16 cellular contexts compared by ENCODE assay signal in the genomic region with DNA sequence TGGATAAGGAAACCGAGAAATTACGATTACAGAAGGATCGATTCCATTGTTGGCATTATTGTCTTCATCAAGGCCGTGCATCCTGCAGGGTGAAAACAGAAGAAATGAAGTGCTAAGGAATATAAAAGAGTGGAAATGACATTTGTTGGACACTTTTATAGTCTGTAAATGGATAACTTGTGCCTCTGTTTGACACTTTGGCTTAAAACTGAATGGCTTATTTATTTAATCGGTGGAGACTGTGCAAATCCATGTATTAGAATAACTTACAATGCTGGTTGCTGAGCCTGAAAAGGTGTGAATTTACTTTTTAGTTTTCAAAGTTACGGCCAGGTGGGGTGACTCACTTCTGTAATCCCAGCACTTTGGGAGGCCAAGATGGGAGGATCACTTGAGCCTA. TPM values are rescaled to one million over a fixed set of nuclear protein-coding genes. Genes with fewer than 3 reads are reported as not detected.
DNase-seq lines count a peak whose midpoint lies in the region; ATAC-seq and TF ChIP-seq lines count a peak whose summit lies in the region.
"Had no signal": no experiment of that assay in that cellular context is flagged by ENCODE, and none has a peak within 500 bp of the region (broad histone marks: within the 10 kb centered on the region; RNA-seq: fewer than 3 reads in every experiment).

No MANE protein-coding gene starts in this region.

- no peak for DNase-seq in activated B cell treated with CpG ODN at 0.5 μM for 24 hours
- no peak for DNase-seq in naive B cell
- DNase-seq in thyroid gland = no peak
- no peak for DNase-seq in activated CD4-positive, alpha-beta T cell treated with anti-CD3 and anti-CD28 coated beads, Interleukin-2, amount 50 U/mL, for 4 hours
- DNase-seq in psoas muscle = no peak
- DNase-seq in activated CD4-positive, alpha-beta T cell treated with anti-CD3 and anti-CD28 coated beads, Interleukin-2, amount 50 U/mL, for 1 hour = no peak
- DNase-seq: BE2C; CD4-positive, alpha-beta memory T cell; DMS153; DMS79; GDM1; GM23248 had no signal

- H3K27me3 ChIP-seq in BLaER1 = no peaks in the 10 kb centered on the region
- H3K27me3 ChIP-seq in thyroid gland = no peaks in the 10 kb centered on the region
- no peaks in the 10 kb centered on the region for H3K27me3 ChIP-seq in psoas muscle (ENCODE audit: insufficient read depth in 3 of 3, low read length in 2 of 3)
- H3K27me3 ChIP-seq: BE2C had no signal

- no peaks in the 10 kb centered on the region for H3K9me3 Mint-ChIP-seq in activated B cell treated with CpG ODN at 0.5 μM for 24 hours
- peaks cover 0 to 2% (median 0%) of the 10 kb centered on the region in 7 donors for H3K9me3 Mint-ChIP-seq in naive B cell
- H3K9me3 Mint-ChIP-seq: CD4-positive, alpha-beta memory T cell had no signal

- H3K4me3 Mint-ChIP-seq in activated B cell treated with CpG ODN at 0.5 μM for 24 hours = no peak overlapping the region
- H3K4me3 Mint-ChIP-seq in naive B cell = peak overlapping the region in 1 of 8 donors; percentile 25
- H3K4me3 Mint-ChIP-seq: CD4-positive, alpha-beta memory T cell had no signal

- H3K36me3 ChIP-seq in BLaER1 (no peaks in the 10 kb centered on the region), thyroid gland (peaks cover 21 to 23% of the 10 kb centered on the region in 2 donors), psoas muscle (ENCODE audit: insufficient read depth in 1 of 2, low read depth in 1 of 2) (peaks cover 0 to 2% of the 10 kb centered on the region in 2 donors)
- H3K36me3 ChIP-seq: BE2C, HAP-1 had no signal

- POLR2A ChIA-PET in activated B cell treated with CpG ODN at 0.5 μM for 24 hours (lab: Charles Lee) = interaction anchor here (0.7 to 2.7 kb wide), 6 partner anchors 16 to 54 kb away, joined by 4 to 16 read pairs (median 8); a partner anchor contains a TSS

- ATAC-seq in activated B cell treated with CpG ODN at 0.5 μM for 24 hours (ENCODE audit: low read depth) = no peak
- no peak for ATAC-seq in naive B cell (ENCODE audit: low read depth in 2 of 2)
- no peak for ATAC-seq in psoas muscle

- H3K4me1 ChIP-seq in BLaER1 = peaks cover 97% of the 10 kb centered on the region
- H3K4me1 ChIP-seq in thyroid gland = peaks cover 43 to 63% of the 10 kb centered on the region in 2 donors
- H3K4me1 ChIP-seq in psoas muscle = no peaks in the 10 kb centered on the region
- H3K4me1 ChIP-seq: BE2C, HAP-1 had no signal

- CTCF ChIA-PET in activated B cell treated with CpG ODN at 0.5 μM for 24 hours (lab: Charles Lee) = interaction anchor here (6.4 kb wide), 1 partner anchor 30 kb away, joined by 47 read pairs; no protein-coding TSS in a partner anchor

- intact Hi-C loops in activated B cell treated with CpG ODN at 0.5 μM for 24 hours (cut with micrococcal nuclease) = no loop called here
- intact Hi-C loops in thyroid gland (cut with DNase I) = no loop called here
- intact Hi-C loops in psoas muscle (cut with DNase I) = no loop called here

- H3K4me3 ChIP-seq in BLaER1 = no peak overlapping the region
- no peak overlapping the region for H3K4me3 ChIP-seq in thyroid gland (replicated peaks in 1 of 3)
- H3K4me3 ChIP-seq in psoas muscle = no peak overlapping the region
- H3K4me3 ChIP-seq: GM23248, HAP-1 had no signal

- no peaks in the 10 kb centered on the region for H4K20me1 ChIP-seq in BLaER1

- H3K9me3 ChIP-seq in BLaER1 (no peaks in the 10 kb centered on the region), thyroid gland (no peaks in the 10 kb centered on the region), psoas muscle (no peaks in the 10 kb centered on the region)
- H3K9me3 ChIP-seq: BE2C, HAP-1 had no signal

- H3K27ac Mint-ChIP-seq in activated B cell treated with CpG ODN at 0.5 μM for 24 hours = peak overlapping the region; percentile 92
- H3K27ac Mint-ChIP-seq in naive B cell = peak overlapping the region; percentile 20 to 92 (median 76)
- H3K27ac Mint-ChIP-seq: CD4-positive, alpha-beta memory T cell had no signal

- H3K36me3 Mint-ChIP-seq in activated B cell treated with CpG ODN at 0.5 μM for 24 hours (ENCODE audit: low read depth) = no peaks in the 10 kb centered on the region
- H3K36me3 Mint-ChIP-seq in naive B cell = no peaks in the 10 kb centered on the region
- H3K36me3 Mint-ChIP-seq: CD4-positive, alpha-beta memory T cell had no signal

- H3K9ac ChIP-seq in BLaER1 = no peak overlapping the region
- H3K9ac ChIP-seq: GM23248 had no signal

- H3K27me3 Mint-ChIP-seq in activated B cell treated with CpG ODN at 0.5 μM for 24 hours (no peaks in the 10 kb centered on the region), naive B cell (no peaks in the 10 kb centered on the region)

- WGBS in thyroid gland, 2 donors = 96 to 97% methylated on average over 6 of the region's 6 CpGs
- 89 to 94% (median 92%) methylated on average over 6 of the region's 6 CpGs for WGBS in psoas muscle, 3 donors

- H3K4me1 Mint-ChIP-seq in activated B cell treated with CpG ODN at 0.5 μM for 24 hours (peaks cover 68% of the 10 kb centered on the region), naive B cell (peaks cover 45 to 73% (median 70%) of the 10 kb centered on the region in 3 donors)

- H3K27ac ChIP-seq in BLaER1 (no peak overlapping the region), thyroid gland (peak overlapping the region; percentile 90 to 99 (median 99)), psoas muscle (no peak overlapping the region)
- H3K27ac ChIP-seq: C4-2B, GM23248 had no signal

- TF ChIP-seq POLR2A in thyroid gland (IDR thresholded peaks at IDR 0.05) = no peak

- TF ChIP-seq CTCF in activated B cell treated with CpG ODN at 0.5 μM for 24 hours (IDR thresholded peaks at IDR 0.05) (no peak), thyroid gland (IDR thresholded peaks at IDR 0.05) (no peak), psoas muscle (IDR thresholded peaks at IDR 0.05) (no peak)

- H3K4me2 ChIP-seq in BLaER1 = peak overlapping the region; percentile 88

RNA-seq across cellular contexts. Expression of a gene that starts 31.4 kb away (rescaled TPM):
- total RNA-seq in activated B cell treated with CpG ODN at 0.5 μM for 24 hours = 4.1 and 4.7 TPM in 2 replicates
- polyA plus RNA-seq in naive B cell (ENCODE audit: low read depth in 6 of 6) = 1 to 10 TPM in 5 of 6 donors, not detected in 1; 2.1 to 9.2 (median 5.1) TPM
- total RNA-seq in thyroid gland = 100 to 1,000 TPM; 102 to 260 (median 149) TPM
- total RNA-seq in psoas muscle = 1 to 10 TPM; 1.1 to 3.9 (median 2.2) TPM
- polyA plus RNA-seq in psoas muscle = 1 to 10 TPM in 1 of 3 donors, under 1 TPM in 2; 0.32 to 5.4 (median 0.77) TPM
- total RNA-seq: A172; CD4-positive, alpha-beta memory T cell had no signal
- polyA plus RNA-seq: CD4-positive, alpha-beta memory T cell had no signal

RNA-seq across cellular contexts. Expression of a gene that starts 38.8 kb away (rescaled TPM):
- total RNA-seq in activated B cell treated with CpG ODN at 0.5 μM for 24 hours (23.6 and 25.4 TPM in 2 replicates), thyroid gland (10 to 100 TPM; 26.5 to 94.1 (median 48.1) TPM), psoas muscle (1 to 10 TPM in 1 of 4 donors, under 1 TPM in 3; 0.37 to 2.2 (median 0.83) TPM)
- polyA plus RNA-seq in naive B cell (ENCODE audit: low read depth in 6 of 6) (10 to 100 TPM; 27.5 to 43.7 (median 33.8) TPM), psoas muscle (under 1 TPM; 0.32 to 0.77 (median 0.55) TPM)
- total RNA-seq: A172 had no signal

Comparison
In these comparisons a context has a peak if more than half of its experiments do, and no peak if none do; other contexts are left out.
1. H3K27ac ChIP-seq: peak in thyroid gland (3 of 3); none in BLaER1 (single experiment) and psoas muscle (single experiment).
2. RNA of a gene that starts 31.4 kb away (total RNA-seq): 102 to 260 TPM in thyroid gland; 4.1 to 4.7 TPM in activated B cell treated with CpG ODN at 0.5 μM for 24 hours and 1.1 to 3.9 TPM in psoas muscle; every median in the first group is over 10 times any median in the second.